12 cellular contexts compared by ENCODE assay signal in genomic region chr20:43430265-43430664, GRCh38.
"Had no signal": no experiment of that assay in that cellular context is flagged by ENCODE, and none has a peak within 500 bp of the region (broad histone marks: within the 10 kb centered on the region; RNA-seq: fewer than 3 reads in every experiment).

No MANE protein-coding gene starts in this region.

- H3K36me3 ChIP-seq: suprapubic skin had no signal

- H3K4me3 ChIP-seq: suprapubic skin had no signal

- H3K27ac ChIP-seq: epithelial cell of prostate, suprapubic skin had no signal

- H3K4me1 ChIP-seq: suprapubic skin had no signal

- DNase-seq: activated effector memory CD4-positive, alpha-beta T cell treated with Interleukin-2 at 50 U/mL for 16 hours; activated T-cell treated with anti-CD3 and anti-CD28 coated beads, Interleukin-2, amount 50 U/mL, for 24 hours; amygdala; cortex of kidney; effector memory CD4-positive, alpha-beta T cell; left ventricle myocardium superior; mesenchymal stem cell; nephron progenitor cell; stimulated activated CD4-positive, alpha-beta T cell treated with anti-CD3 and anti-CD28 coated beads, Interleukin-12 subunit alpha, Interleukin-12 subunit beta, amount 100 ng/mL, for 4 hours; stimulated activated naive CD4-positive, alpha-beta T cell treated with Interleukin-2 at 50 U/mL for 16 hours had no signal

- H3K9me3 ChIP-seq: suprapubic skin had no signal
